8 cellular contexts compared by ENCODE assay signal in the genomic region with DNA sequence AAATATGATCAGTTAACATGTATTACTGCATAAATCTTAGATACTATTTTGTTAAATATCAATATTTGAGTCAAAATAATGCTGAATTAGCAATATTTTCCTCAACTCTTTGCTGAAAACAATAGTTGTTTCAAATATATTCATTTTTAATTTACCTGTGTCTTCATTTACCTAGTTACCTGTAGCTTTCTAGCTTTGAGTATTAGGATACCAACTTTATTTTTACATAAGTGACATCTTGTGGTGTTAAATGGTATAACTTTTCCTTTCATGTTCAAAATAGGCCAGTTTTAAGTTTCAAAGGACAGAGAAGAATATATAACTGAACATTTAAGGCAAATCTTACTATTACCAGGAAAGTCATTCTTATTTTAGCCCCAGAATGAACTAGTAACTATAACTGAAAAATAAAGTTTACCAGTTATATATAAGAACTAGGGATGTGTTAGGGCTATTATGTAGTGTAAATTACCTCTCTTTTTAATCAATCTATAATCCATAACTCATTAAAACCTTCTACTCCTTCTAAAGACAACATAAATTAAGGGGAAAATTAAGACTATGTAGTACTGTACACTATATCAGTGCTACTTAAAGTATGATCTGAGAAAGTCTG. TPM values are rescaled to one million over a fixed set of nuclear protein-coding genes. Genes with fewer than 3 reads are reported as not detected.
DNase-seq lines count a peak whose midpoint lies in the region; ATAC-seq and TF ChIP-seq lines count a peak whose summit lies in the region.

No MANE protein-coding gene starts in this region.

- no peaks in the 10 kb centered on the region for H3K9me3 ChIP-seq in tibial artery

- H3K27me3 ChIP-seq in tibial artery, result no peaks in the 10 kb centered on the region

- H3K4me1 ChIP-seq in tibial artery, result peaks cover 0 to 17% (median 4%) of the 10 kb centered on the region in 4 donors

- DNase-seq in Right ventricle myocardium superior (no peak), cardiac septum (ENCODE audit: low spot score) (no peak), OCI-M1 (lab: John Stamatoyannopoulos, UW) (peak; percentile 63), fibroblast of pulmonary artery (ENCODE audit: low read depth) (peak; percentile 36), tibial artery (no peak), GF-D8 (lab: John Stamatoyannopoulos, UW) (no peak)

- intact Hi-C loops in Right ventricle myocardium superior (cut with DNase I) (no loop called here), cardiac septum (cut with DNase I) (loop anchor here (10.0 kb wide), 1 partner anchor 404 kb away; no protein-coding TSS in a partner anchor), tibial artery (cut with DNase I; ENCODE audit: low total_unique reads) (no loop called here)

- TF ChIP-seq CTCF in fibroblast of pulmonary artery (IDR thresholded peaks at IDR 0.05; ENCODE audit: low read length, missing control alignments), result peak; percentile 42
- TF ChIP-seq CTCF in tibial artery (IDR thresholded peaks at IDR 0.05), result peak; percentile 39 to 53

- H3K27ac ChIP-seq in tibial artery, result no peak overlapping the region

- H3K36me3 ChIP-seq in tibial artery, result peaks cover 0 to 16% (median 6%) of the 10 kb centered on the region in 3 donors

- peak; percentile 70 for ATAC-seq in Right ventricle myocardium superior (ENCODE audit: poor library complexity)
- no peak for ATAC-seq in HG02981 (IDR thresholded peaks at IDR 0.05; ENCODE audit: unreplicated experiment)
- no peak for ATAC-seq in HG03025 (IDR thresholded peaks at IDR 0.05; ENCODE audit: low FRiP score, unreplicated experiment)

- H3K4me3 ChIP-seq in fibroblast of pulmonary artery (replicated peaks; ENCODE audit: low read depth, low read length), result no peak overlapping the region
- no peak overlapping the region for H3K4me3 ChIP-seq in tibial artery

RNA-seq across cellular contexts. Expression of a gene that starts 25.3 kb away (rescaled TPM):
- 20.2 TPM for total RNA-seq in Right ventricle myocardium superior
- 23.2 TPM for total RNA-seq in cardiac septum

Comparison
In these comparisons a context has a peak if more than half of its experiments do, and no peak if none do; other contexts are left out.
1. DNase-seq: peak in OCI-M1 (single experiment) and fibroblast of pulmonary artery (single experiment); none in Right ventricle myocardium superior (single experiment), cardiac septum (single experiment), tibial artery (0 of 2) and GF-D8 (single experiment).